ENCODE assay signal across 22 cellular contexts in the genomic region with DNA sequence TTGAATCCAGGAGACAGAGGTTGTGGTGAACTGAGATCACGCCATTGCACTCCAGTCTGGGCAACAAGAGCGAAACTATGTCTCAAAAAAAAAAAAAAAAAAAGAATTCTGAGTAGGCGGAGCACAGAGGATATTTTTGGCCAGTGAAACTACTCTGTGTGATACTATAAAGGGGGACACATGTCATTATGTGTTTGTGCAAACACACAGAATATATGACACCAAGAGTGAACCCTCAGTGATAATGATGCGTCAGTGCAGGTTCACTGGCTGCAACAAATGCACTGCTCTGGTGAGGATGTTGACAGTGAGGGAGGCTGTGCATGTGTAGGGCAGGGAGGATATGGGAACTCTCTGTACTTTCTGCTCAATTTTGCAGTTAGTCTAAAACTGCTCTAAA.
"Had no signal": no experiment of that assay in that cellular context is flagged by ENCODE, and none has a peak within 500 bp of the region (broad histone marks: within the 10 kb centered on the region; RNA-seq: fewer than 3 reads in every experiment).

No MANE protein-coding gene starts in this region.

- H3K27ac ChIP-seq: esophagus squamous epithelium, ovary, psoas muscle, skin epidermis, spleen, transverse colon, upper lobe of right lung, uterus had no signal

- H3K9me3 ChIP-seq: esophagus squamous epithelium, ovary, psoas muscle, spleen, transverse colon, upper lobe of right lung, uterus had no signal

- H3K27me3 ChIP-seq: esophagus squamous epithelium, ovary, spleen, transverse colon, upper lobe of right lung, uterus had no signal

- H3K36me3 ChIP-seq: ovary, uterus had no signal

- FAIRE-seq: endometrium, keratinocyte had no signal

- DNase-seq: cortex of kidney; effector memory CD8-positive, alpha-beta T cell; erythroblast; esophagus squamous epithelium; foreskin melanocyte; hypothalamus; natural killer cell; occipital lobe; ovary; posterior cingulate gyrus; psoas muscle; right cardiac atrium; spleen; stimulated activated CD4-positive, alpha-beta T cell treated with anti-CD3 and anti-CD28 coated beads, Interleukin-4, amount 100 ng/mL, for 4 hours; transverse colon; upper lobe of right lung; uterus had no signal

- H3K4me3 ChIP-seq: esophagus squamous epithelium, lung, ovary, psoas muscle, skin epidermis, spleen, transverse colon, upper lobe of right lung, uterus had no signal

- ATAC-seq: effector memory CD8-positive, alpha-beta T cell; natural killer cell; psoas muscle; right cardiac atrium; stimulated activated memory B cell treated with anti-CD40 and anti-IgM and Interleukin-4, amounts not matched to agents 10 μg/mL and 1 μg/mL and 100 μg/mL, for 72 hours; upper lobe of right lung had no signal

- H3K4me1 ChIP-seq: psoas muscle, transverse colon, upper lobe of right lung, uterus had no signal
